ENCODE assay signal across 1 cellular context in genomic region chr10:97338041-97338440, GRCh38.
TF ChIP-seq lines count a peak whose summit lies in the region.

No MANE protein-coding gene starts in this region.

TF ChIP-seq in H1, 55 proteins besides CTCF, POLR2A, EP300 and RAD21:
- TF ChIP-seq HDAC6 (IDR thresholded peaks at IDR 0.05; ENCODE audit: low read depth, low read length) (no peak), YY1 (IDR thresholded peaks at IDR 0.05; ENCODE audit: low read depth, low read length) (no peak), ASH2L (IDR thresholded peaks at IDR 0.05; ENCODE audit: low read length) (no peak), TEAD4 (IDR thresholded peaks at IDR 0.05; ENCODE audit: low read depth, low read length) (no peak), SAP30 (IDR thresholded peaks at IDR 0.05; ENCODE audit: insufficient read depth, insufficient replicate concordance, low read length) (no peak), CHD2 (IDR thresholded peaks at IDR 0.05; ENCODE audit: low read length) (no peak), MAFK (IDR thresholded peaks at IDR 0.05; ENCODE audit: low read depth, low read length) (no peak), BACH1 (IDR thresholded peaks at IDR 0.05; ENCODE audit: low read length) (no peak), EGR1 (IDR thresholded peaks at IDR 0.05; ENCODE audit: borderline replicate concordance, low read depth, low read length) (no peak), PHF8 (conservative IDR thresholded peaks at IDR 0.05; ENCODE audit: low read depth, low read length) (no peak), SIN3A (conservative IDR thresholded peaks at IDR 0.05 in 1 of 2, IDR thresholded peaks at IDR 0.05 in 1 of 2; ENCODE audit: low read depth in 1 of 2, low read length in 2 of 2) (no peak), RBBP5 (IDR thresholded peaks at IDR 0.05; ENCODE audit: borderline replicate concordance, low read depth, low read length) (no peak), FOSL1 (IDR thresholded peaks at IDR 0.05; ENCODE audit: insufficient read depth, low read depth, low read length) (no peak), JUN (IDR thresholded peaks at IDR 0.05; ENCODE audit: low read depth, low read length) (no peak)
